In the genomic region with DNA sequence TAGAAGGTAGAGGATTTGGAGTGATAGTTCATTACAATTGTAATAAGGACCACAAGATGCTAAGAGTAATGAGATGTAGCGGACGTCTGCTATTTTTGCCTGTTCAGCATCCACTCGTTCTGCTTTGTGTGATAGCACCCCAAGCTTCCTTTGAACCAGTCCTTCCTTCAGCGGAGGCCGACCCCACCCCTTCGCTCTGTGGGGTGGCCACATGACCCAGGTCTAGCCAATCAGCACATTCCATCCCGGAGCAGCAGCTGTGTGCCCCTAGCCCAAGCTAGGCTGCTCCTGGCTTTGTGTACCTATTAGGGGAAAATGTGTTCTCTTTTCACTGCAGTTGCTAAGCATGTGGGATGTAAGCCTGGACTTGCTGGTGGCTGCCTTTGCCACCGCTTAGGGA, we compare ENCODE assay signal across 9 cellular contexts. TPM values are rescaled to one million over a fixed set of nuclear protein-coding genes. Genes with fewer than 3 reads are reported as not detected.
DNase-seq lines count a peak whose midpoint lies in the region; ATAC-seq and TF ChIP-seq lines count a peak whose summit lies in the region.
"Not testable (repeated sequence)": the region's sequence is repeated elsewhere in the genome, so short reads cannot be mapped to it uniquely, and the experiment has no call there.
"Had no signal": no experiment of that assay in that cellular context is flagged by ENCODE, and none has a peak within 500 bp of the region (broad histone marks: within the 10 kb centered on the region; RNA-seq: fewer than 3 reads in every experiment).

No MANE protein-coding gene starts in this region.

- ATAC-seq in CD8-positive, alpha-beta T cell: peak; percentile 73
- ATAC-seq in Panc1 (peak; percentile 50; the same call in 1 of the 2 replicates), esophagus mucosa (peak; percentile 64), left lobe of liver (peak; percentile 33)
- peak; percentile 68 to 76 for ATAC-seq in activated naive CD4-positive, alpha-beta T cell treated with anti-CD3 and anti-CD28 coated beads, Interleukin-2, amount 50 U/mL, for 72 hours
- peak; percentile 59 for ATAC-seq in stimulated activated naive CD8-positive, alpha-beta T cell treated with anti-CD3 and anti-CD28 coated beads, Interleukin-15, Interleukin-2, amounts not matched to agents 100 U/mL and 50 U/mL, for 24 hours

- not testable (repeated sequence) for H3K27me3 ChIP-seq in CD8-positive, alpha-beta T cell (ENCODE audit: insufficient read depth, low read length); Panc1 (ENCODE audit: control insufficient read depth, insufficient read depth, low read length)

- peak in 1 of 7 experiments; percentile 21 for DNase-seq in CD8-positive, alpha-beta T cell
- DNase-seq in Panc1 (ENCODE audit: low read depth, low spot score); activated naive CD4-positive, alpha-beta T cell treated with anti-CD3 and anti-CD28 coated beads, Interleukin-2, amount 50 U/mL, for 72 hours (ENCODE audit: low spot score in 2 of 2); left lobe of liver (ENCODE audit: low spot score); stimulated activated naive CD8-positive, alpha-beta T cell treated with anti-CD3 and anti-CD28 coated beads, Interleukin-15, Interleukin-2, amounts not matched to agents 100 U/mL and 50 U/mL, for 24 hours: not testable (repeated sequence)
- peak; percentile 64 for DNase-seq in activated CD4-positive, alpha-beta T cell treated with anti-CD3 and anti-CD28 coated beads, Interleukin-2, amount 10 ng/mL, durations not matched to agents 24 days and 14 days
- DNase-seq in nephron progenitor cell: peak; percentile 6

- not testable (repeated sequence) for H3K27me3 Mint-ChIP-seq in CD8-positive, alpha-beta T cell (ENCODE audit: low read depth); activated CD4-positive, alpha-beta T cell treated with anti-CD3 and anti-CD28 coated beads, Interleukin-2, amount 10 ng/mL, durations not matched to agents 24 days and 14 days; nephron progenitor cell (ENCODE audit: low read depth, poor library complexity)

- H3K9me3 ChIP-seq in CD8-positive, alpha-beta T cell (ENCODE audit: low read length); Panc1 (ENCODE audit: control insufficient read depth, insufficient read depth, low read depth, low read length): not testable (repeated sequence)

- not testable (repeated sequence) for H3K4me1 Mint-ChIP-seq in CD8-positive, alpha-beta T cell (ENCODE audit: low read depth); activated CD4-positive, alpha-beta T cell treated with anti-CD3 and anti-CD28 coated beads, Interleukin-2, amount 10 ng/mL, durations not matched to agents 24 days and 14 days; nephron progenitor cell

- POLR2A ChIA-PET in CD8-positive, alpha-beta T cell (lab: Charles Lee); Panc1 (lab: Charles Lee): not testable (repeated sequence)

- H3K4me3 Mint-ChIP-seq in CD8-positive, alpha-beta T cell; activated CD4-positive, alpha-beta T cell treated with anti-CD3 and anti-CD28 coated beads, Interleukin-2, amount 10 ng/mL, durations not matched to agents 24 days and 14 days; nephron progenitor cell: not testable (repeated sequence)

- CTCF ChIA-PET in CD8-positive, alpha-beta T cell (lab: Charles Lee); Panc1 (lab: Charles Lee): not testable (repeated sequence)

- H3K4me1 ChIP-seq in CD8-positive, alpha-beta T cell (ENCODE audit: insufficient read depth, low read length); Panc1 (ENCODE audit: control insufficient read depth, insufficient read depth, low read length): not testable (repeated sequence)

- H3K9me3 Mint-ChIP-seq in CD8-positive, alpha-beta T cell; activated CD4-positive, alpha-beta T cell treated with anti-CD3 and anti-CD28 coated beads, Interleukin-2, amount 10 ng/mL, durations not matched to agents 24 days and 14 days; activated naive CD4-positive, alpha-beta T cell treated with anti-CD3 and anti-CD28 coated beads, Interleukin-2, amount 50 U/mL, for 72 hours; nephron progenitor cell: not testable (repeated sequence)

- not testable (repeated sequence) for BruUV-seq in Panc1 (replicated peaks; lab: Mats Ljungman, UMichigan)

- in situ Hi-C loops in Panc1 (cut with HindIII; ENCODE audit: low pct_unique_long_range_greater_than_20kb, low sequenced_read_pairs): not testable (repeated sequence)

- not testable (repeated sequence) for H3K4me3 ChIP-seq in CD8-positive, alpha-beta T cell (ENCODE audit: low read depth, low read length); Panc1 (ENCODE audit: low read depth in 2 of 2, low read length in 2 of 2)

- H3K36me3 ChIP-seq in CD8-positive, alpha-beta T cell (ENCODE audit: insufficient read depth, low read length); Panc1 (ENCODE audit: control insufficient read depth, insufficient read depth, low read length): not testable (repeated sequence)

- TF ChIP-seq CTCF in CD8-positive, alpha-beta T cell (IDR thresholded peaks at IDR 0.05); Panc1 (IDR thresholded peaks at IDR 0.05); nephron progenitor cell (IDR thresholded peaks at IDR 0.05): not testable (repeated sequence)

- intact Hi-C loops in CD8-positive, alpha-beta T cell (cut with DNase I, micrococcal nuclease); Panc1 (cut with micrococcal nuclease; ENCODE audit: unreplicated experiment); activated CD4-positive, alpha-beta T cell treated with anti-CD3 and anti-CD28 coated beads, Interleukin-2, amount 10 ng/mL, durations not matched to agents 24 days and 14 days (cut with micrococcal nuclease): not testable (repeated sequence)

- H3K27ac ChIP-seq in CD8-positive, alpha-beta T cell (ENCODE audit: low read depth, low read length); Panc1 (ENCODE audit: low read length): not testable (repeated sequence)

- not testable (repeated sequence) for H3K36me3 Mint-ChIP-seq in CD8-positive, alpha-beta T cell; activated CD4-positive, alpha-beta T cell treated with anti-CD3 and anti-CD28 coated beads, Interleukin-2, amount 10 ng/mL, durations not matched to agents 24 days and 14 days (ENCODE audit: low read depth); activated naive CD4-positive, alpha-beta T cell treated with anti-CD3 and anti-CD28 coated beads, Interleukin-2, amount 50 U/mL, for 72 hours; nephron progenitor cell (ENCODE audit: low read depth)

- not testable (repeated sequence) for H3K27ac Mint-ChIP-seq in CD8-positive, alpha-beta T cell; activated CD4-positive, alpha-beta T cell treated with anti-CD3 and anti-CD28 coated beads, Interleukin-2, amount 10 ng/mL, durations not matched to agents 24 days and 14 days; activated naive CD4-positive, alpha-beta T cell treated with anti-CD3 and anti-CD28 coated beads, Interleukin-2, amount 50 U/mL, for 72 hours; nephron progenitor cell

RNA-seq across cellular contexts. Expression of a gene that starts 37.5 kb away (rescaled TPM):
- total RNA-seq in CD8-positive, alpha-beta T cell: 1 to 10 TPM; 1.6 TPM
- total RNA-seq in Panc1 (2021; ENCODE audit: unreplicated experiment) (2.7 TPM), esophagus mucosa (0.44 TPM), left lobe of liver (0.28 TPM)
- 1.6 TPM for polyA plus RNA-seq in Panc1 (2012; ENCODE audit: insufficient read length)
- total RNA-seq in activated CD4-positive, alpha-beta T cell treated with anti-CD3 and anti-CD28 coated beads, Interleukin-2, amount 10 ng/mL, durations not matched to agents 24 days and 14 days: 2.3 and 2.4 TPM in 2 replicates
- 1 to 10 TPM; 2.3 to 4.7 TPM for total RNA-seq in activated naive CD4-positive, alpha-beta T cell treated with anti-CD3 and anti-CD28 coated beads, Interleukin-2, amount 50 U/mL, for 72 hours
- total RNA-seq: H4 had no signal
